In genomic region chr5:66223637-66224036, GRCh38 we compare ENCODE assay signal across 1 cellular context.
TF ChIP-seq lines count a peak whose summit lies in the region.

No MANE protein-coding gene starts in this region.

TF ChIP-seq in IMR-90, 13 proteins besides CTCF, POLR2A, EP300 and RAD21 (continued from another document):
- no peak for TF ChIP-seq SMC3 (IDR thresholded peaks at IDR 0.05; ENCODE audit: low read depth, low read length)
- no peak for TF ChIP-seq RCOR1 (IDR thresholded peaks at IDR 0.05; ENCODE audit: insufficient replicate concordance, low read length)
- TF ChIP-seq CEBPB (IDR thresholded peaks at IDR 0.05; ENCODE audit: low read depth, low read length) = no peak
- TF ChIP-seq USF2 (IDR thresholded peaks at IDR 0.05; ENCODE audit: low read depth, low read length) = no peak
- no peak for TF ChIP-seq MXI1 (IDR thresholded peaks at IDR 0.05; ENCODE audit: borderline replicate concordance, low read depth, low read length)
- no peak for TF ChIP-seq RFX5 (IDR thresholded peaks at IDR 0.05; ENCODE audit: low read depth, low read length)
- TF ChIP-seq NFE2L2 (IDR thresholded peaks at IDR 0.05; ENCODE audit: low read depth, low read length) = no peak
- no peak for TF ChIP-seq BHLHE40 (IDR thresholded peaks at IDR 0.05; ENCODE audit: low read depth, low read length)
- TF ChIP-seq FOS (IDR thresholded peaks at IDR 0.05; ENCODE audit: low read depth, low read length) = no peak
